25 cellular contexts compared by ENCODE assay signal in genomic region chr13:20676213-20676612, GRCh38. TPM values are rescaled to one million over a fixed set of nuclear protein-coding genes. Genes with fewer than 3 reads are reported as not detected.
"Had no signal": no experiment of that assay in that cellular context is flagged by ENCODE, and none has a peak within 500 bp of the region (broad histone marks: within the 10 kb centered on the region; RNA-seq: fewer than 3 reads in every experiment).

No MANE protein-coding gene starts in this region.

- H3K27ac ChIP-seq: epithelial cell of prostate, gastrocnemius medialis, neutrophil, parathyroid adenoma, right lobe of liver, stomach, thoracic aorta, tibial nerve, upper lobe of left lung, uterus had no signal

- H3K4me1 ChIP-seq: gastrocnemius medialis, parathyroid adenoma, stomach, upper lobe of left lung, uterus had no signal

- H3K27me3 ChIP-seq: gastrocnemius medialis, neutrophil, right lobe of liver, stomach, tibial nerve, upper lobe of left lung, uterus had no signal

- DNase-seq: effector CD8-positive, alpha-beta T cell; endodermal cell; foreskin fibroblast; gastrocnemius medialis; head of caudate nucleus; naive B cell; right lobe of liver; small intestine; stimulated activated CD4-positive, alpha-beta T cell treated with anti-CD3 and anti-CD28 coated beads, Interleukin-1b, Interleukin-23, amount 100 ng/mL, for 48 hours; stimulated activated CD4-positive, alpha-beta T cell treated with anti-CD3 and anti-CD28 coated beads, Interleukin-4, amount 100 ng/mL, for 1 hour; stimulated activated CD8-positive, alpha-beta memory T cell treated with anti-CD3 and anti-CD28 coated beads, Interleukin-4, amount 100 ng/mL, for 48 hours; stimulated activated naive CD4-positive, alpha-beta T cell; stomach; upper lobe of left lung; uterus had no signal

- H3K9me3 ChIP-seq: gastrocnemius medialis, neutrophil, right lobe of liver, stomach, thoracic aorta, tibial nerve, upper lobe of left lung, uterus had no signal

- H3K36me3 ChIP-seq: neutrophil, thoracic aorta, uterus had no signal

- H3K4me3 ChIP-seq: gastrocnemius medialis, lung, right lobe of liver, stomach, thoracic aorta, tibial nerve, upper lobe of left lung, uterus had no signal

- H3K9ac ChIP-seq: parathyroid adenoma had no signal

- ATAC-seq: esophagus mucosa; gastrocnemius medialis; left lobe of liver; natural killer cell treated with Interleukin-12 subunit alpha and Interleukin-12 subunit beta and Interleukin-15 and Interleukin-18, amount 100 ng/mL, for 72 hours; right lobe of liver had no signal

RNA-seq across cellular contexts. Expression of gene IL17D, which starts 27.3 kb away (rescaled TPM):
- total RNA-seq: mononuclear cell had no signal
